2 cellular contexts compared by ENCODE assay signal in the genomic region with DNA sequence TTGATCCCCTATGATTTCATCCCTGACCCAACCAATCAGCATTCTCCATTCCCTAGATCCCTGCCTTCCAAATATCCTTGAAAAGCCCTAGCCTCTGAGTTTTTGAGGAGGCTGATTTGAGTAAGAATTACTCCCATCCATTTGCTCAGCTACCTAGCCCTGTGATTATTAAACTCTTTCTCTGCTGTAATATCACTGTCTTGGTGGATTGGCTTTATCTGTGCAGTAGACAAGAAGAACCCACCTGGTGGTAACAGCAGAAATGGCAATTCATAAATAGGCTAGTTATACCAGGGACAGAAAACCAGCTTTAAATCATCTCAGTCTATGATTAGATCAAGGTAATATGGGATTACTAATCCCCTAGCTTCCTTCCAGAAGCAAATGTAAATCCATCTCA.
TF ChIP-seq lines count a peak whose summit lies in the region.

No MANE protein-coding gene starts in this region.

TF ChIP-seq in HepG2, 621 proteins besides CTCF, POLR2A, EP300 and RAD21:
- TF ChIP-seq, protein P1, sequence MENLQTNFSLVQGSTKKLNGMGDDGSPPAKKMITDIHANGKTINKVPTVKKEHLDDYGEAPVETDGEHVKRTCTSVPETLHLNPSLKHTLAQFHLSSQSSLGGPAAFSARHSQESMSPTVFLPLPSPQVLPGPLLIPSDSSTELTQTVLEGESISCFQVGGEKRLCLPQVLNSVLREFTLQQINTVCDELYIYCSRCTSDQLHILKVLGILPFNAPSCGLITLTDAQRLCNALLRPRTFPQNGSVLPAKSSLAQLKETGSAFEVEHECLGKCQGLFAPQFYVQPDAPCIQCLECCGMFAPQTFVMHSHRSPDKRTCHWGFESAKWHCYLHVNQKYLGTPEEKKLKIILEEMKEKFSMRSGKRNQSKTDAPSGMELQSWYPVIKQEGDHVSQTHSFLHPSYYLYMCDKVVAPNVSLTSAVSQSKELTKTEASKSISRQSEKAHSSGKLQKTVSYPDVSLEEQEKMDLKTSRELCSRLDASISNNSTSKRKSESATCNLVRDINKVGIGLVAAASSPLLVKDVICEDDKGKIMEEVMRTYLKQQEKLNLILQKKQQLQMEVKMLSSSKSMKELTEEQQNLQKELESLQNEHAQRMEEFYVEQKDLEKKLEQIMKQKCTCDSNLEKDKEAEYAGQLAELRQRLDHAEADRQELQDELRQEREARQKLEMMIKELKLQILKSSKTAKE (CRISPR knock-in tag; IDR thresholded peaks at IDR 0.05; ENCODE audit: borderline replicate concordance), result no peak
- TF ChIP-seq KDM5A (IDR thresholded peaks at IDR 0.05; ENCODE audit: borderline replicate concordance, low read length), result peak; percentile 35; the same call in 1 of the 2 replicates
- peak; percentile 90; the same call in 1 of the 2 replicates for TF ChIP-seq SETDB1 (CRISPR knock-in tag; IDR thresholded peaks at IDR 0.05; ENCODE audit: borderline replicate concordance)

TF ChIP-seq in H1, 55 proteins besides CTCF, POLR2A, EP300 and RAD21:
- TF ChIP-seq KDM5A (IDR thresholded peaks at IDR 0.05; ENCODE audit: low read length) (peak; percentile 52; the same call in 1 of the 2 replicates), EGR1 (IDR thresholded peaks at IDR 0.05; ENCODE audit: borderline replicate concordance, low read depth, low read length) (no peak)
